Comparison of ENCODE assay signal across 8 cellular contexts in genomic region chr11:17351510-17352176, GRCh38. TPM values are rescaled to one million over a fixed set of nuclear protein-coding genes. Genes with fewer than 3 reads are reported as not detected.
DNase-seq lines count a peak whose midpoint lies in the region; ATAC-seq and TF ChIP-seq lines count a peak whose summit lies in the region.

TSS of gene NCR3LG1 (plus strand) at chr11:17351800. CDS start at chr11:17351970, 170 bp downstream.

- H4K8ac ChIP-seq in trophoblast cell (ENCODE audit: low read depth, low read length): no peak within 1 kb of the TSS

- no peak within 1 kb of the TSS for H2AK5ac ChIP-seq in trophoblast cell (ENCODE audit: low read length)

- DNase-seq in Calu3: peak; percentile 43
- peak; percentile 36 for DNase-seq in HuH-7 (ENCODE audit: low spot score)
- peak; percentile 30 to 62 (median 48) for DNase-seq in T-helper 1 cell
- DNase-seq in adrenal gland: peak; percentile 52 to 77 (median 65)
- peak; percentile 77 for DNase-seq in left cardiac atrium
- DNase-seq in trophoblast cell: peak; percentile 76 to 78
- peak; percentile 15 to 31 for DNase-seq in tibial nerve (ENCODE audit: low spot score in 2 of 2)

- H3K27me3 ChIP-seq in adrenal gland: no peaks in the 10 kb centered on the region
- H3K27me3 ChIP-seq in trophoblast cell (ENCODE audit: insufficient read depth, low read length): peaks cover 25% of the 10 kb centered on the region
- no peaks in the 10 kb centered on the region for H3K27me3 ChIP-seq in tibial nerve

- CTCF ChIA-PET in Calu3 (lab: Charles Lee): interaction anchor here (0.6 to 3.1 kb wide), 5 partner anchors 10 to 1883 kb away, joined by 3 to 19 read pairs (median 3); no protein-coding TSS in a partner anchor

- peak within 1 kb of the TSS; percentile 70 for H3K4me3 Mint-ChIP-seq in Calu3 (ENCODE audit: low read depth, unreplicated experiment)

- intact Hi-C loops in Calu3 (cut with micrococcal nuclease; ENCODE audit: unreplicated experiment): loop anchor here (5.0 kb wide), 1 partner anchor 119 kb away; no protein-coding TSS in a partner anchor
- intact Hi-C loops in adrenal gland (cut with DNase I): loop anchor here in 1 of 2 donors (10.0 kb wide), 1 partner anchor 127 kb away; no protein-coding TSS in a partner anchor
- intact Hi-C loops in left cardiac atrium (cut with DNase I): no loop called here

- H2BK120ac ChIP-seq in trophoblast cell (ENCODE audit: insufficient read depth, low read length, poor library complexity): no peak within 1 kb of the TSS

- no peak within 1 kb of the TSS for H3K14ac ChIP-seq in trophoblast cell (ENCODE audit: low read length)

- peak within 1 kb of the TSS; percentile 1 for H3K27ac Mint-ChIP-seq in Calu3 (ENCODE audit: unreplicated experiment)

- H3K9ac ChIP-seq in trophoblast cell (ENCODE audit: low read length): no peak within 1 kb of the TSS

- no peak within 1 kb of the TSS for H3K4ac ChIP-seq in trophoblast cell (ENCODE audit: low read depth, low read length)

- BruUV-seq in Calu3 (replicated peaks; lab: Mats Ljungman, UMichigan): no TSS peak

- peaks cover 2% of the 10 kb centered on the region for H3K79me2 ChIP-seq in trophoblast cell (ENCODE audit: control insufficient read depth, insufficient read depth, low read length, poor library complexity)

- H3K18ac ChIP-seq in trophoblast cell (ENCODE audit: low read length): no peak within 1 kb of the TSS

- H3K9me3 ChIP-seq in adrenal gland (replicated peaks in 1 of 3) (no peaks in the 10 kb centered on the region), trophoblast cell (ENCODE audit: insufficient read depth, low read depth, low read length) (no peaks in the 10 kb centered on the region), tibial nerve (no peaks in the 10 kb centered on the region)

- H3K36me3 Mint-ChIP-seq in Calu3 (ENCODE audit: insufficient read depth, unreplicated experiment): peaks cover 33% of the 10 kb centered on the region

- H2BK12ac ChIP-seq in trophoblast cell (ENCODE audit: low read length): no peak within 1 kb of the TSS

- peaks cover 12% of the 10 kb centered on the region for H3K4me1 Mint-ChIP-seq in Calu3 (ENCODE audit: low read depth, unreplicated experiment)

- no peaks in the 10 kb centered on the region for H3K9me3 Mint-ChIP-seq in Calu3 (ENCODE audit: low read depth, unreplicated experiment)

- H3K23ac ChIP-seq in trophoblast cell (ENCODE audit: low read length): no peak within 1 kb of the TSS

- TF ChIP-seq CTCF in Calu3 (IDR thresholded peaks at IDR 0.05; ENCODE audit: unreplicated experiment) (no peak), adrenal gland (IDR thresholded peaks at IDR 0.05) (no peak), tibial nerve (IDR thresholded peaks at IDR 0.05) (no peak)

- peak within 1 kb of the TSS; percentile 74 for H3K4me2 ChIP-seq in trophoblast cell (ENCODE audit: low read length)

- H3K4me1 ChIP-seq in adrenal gland (replicated peaks in 1 of 2) (peaks cover 8 to 20% of the 10 kb centered on the region in 2 donors), trophoblast cell (ENCODE audit: control insufficient read depth in 1 of 2, insufficient read depth in 2 of 2, low read length in 2 of 2) (peaks cover 5 to 9% of the 10 kb centered on the region in 2 experiments), tibial nerve (peaks cover 0 to 27% (median 12%) of the 10 kb centered on the region in 4 donors)

- TF ChIP-seq POLR2A in adrenal gland (IDR thresholded peaks at IDR 0.05) (peak in 1 of 2 donors; percentile 19), tibial nerve (IDR thresholded peaks at IDR 0.05) (peak in 1 of 2 donors; percentile 5)

- H2BK5ac ChIP-seq in trophoblast cell (ENCODE audit: low read depth, low read length, poor library complexity): no peak within 1 kb of the TSS

- TF ChIP-seq EP300 in tibial nerve (IDR thresholded peaks at IDR 0.05): peak in 1 of 2 donors; percentile 27

- H4K91ac ChIP-seq in trophoblast cell (ENCODE audit: low read depth, low read length): no peak within 1 kb of the TSS

- ATAC-seq in left cardiac atrium (peak; percentile 61 to 72), GM18868 (IDR thresholded peaks at IDR 0.05; ENCODE audit: unreplicated experiment) (no peak)

- no peaks in the 10 kb centered on the region for H3K27me3 Mint-ChIP-seq in Calu3 (ENCODE audit: unreplicated experiment)

- no peak within 1 kb of the TSS for H4K12ac ChIP-seq in trophoblast cell (ENCODE audit: low read depth, low read length)

- 1% methylated on average over 28 to 61 of the region's 61 CpGs for WGBS in adrenal gland, 4 donors
- no CpG with 5 or more reads among the region's 61 CpGs for WGBS in trophoblast cell (ENCODE audit: extremely low coverage, insufficient coverage, insufficient read length)
- WGBS in tibial nerve, 2 donors: 2 to 4% methylated on average over 35 to 43 of the region's 61 CpGs

- H3K36me3 ChIP-seq in adrenal gland (replicated peaks in 1 of 2): no peaks in the 10 kb centered on the region
- no peaks in the 10 kb centered on the region for H3K36me3 ChIP-seq in trophoblast cell (ENCODE audit: control insufficient read depth in 1 of 2, insufficient read depth in 2 of 2, low read length in 2 of 2)
- H3K36me3 ChIP-seq in tibial nerve: no peaks in the 10 kb centered on the region

- H3K4me3 ChIP-seq in adrenal gland: peak within 1 kb of the TSS in 2 of 4 donors; percentile 45 to 55
- no peak within 1 kb of the TSS for H3K4me3 ChIP-seq in trophoblast cell (ENCODE audit: low read depth, low read length)
- peak within 1 kb of the TSS; percentile 45 to 79 (median 60) for H3K4me3 ChIP-seq in tibial nerve

- H3K79me1 ChIP-seq in trophoblast cell (ENCODE audit: low read length): peaks cover 5% of the 10 kb centered on the region

- H3K27ac ChIP-seq in adrenal gland: peak within 1 kb of the TSS in 3 of 5 donors; percentile 28 to 84 (median 61)
- H3K27ac ChIP-seq in trophoblast cell (ENCODE audit: low read depth, low read length): no peak within 1 kb of the TSS
- peak within 1 kb of the TSS in 3 of 4 donors; percentile 6 to 84 (median 22) for H3K27ac ChIP-seq in tibial nerve

- peak within 1 kb of the TSS; percentile 89 for H2AFZ ChIP-seq in trophoblast cell (ENCODE audit: insufficient read depth, low read length, poor library complexity)

RNA-seq across cellular contexts. Expression of gene NCR3LG1, which starts in this region (rescaled TPM):
- total RNA-seq in Calu3 (2022) (3.1 and 5.3 TPM in 2 replicates), adrenal gland (1 to 10 TPM in 7 of 8 donors, under 1 TPM in 1; 0.76 to 7.3 (median 1.4) TPM), left cardiac atrium (1 to 10 TPM; 1.9 to 4.2 TPM), tibial nerve (1 to 10 TPM; 1.0 to 2.2 (median 2.0) TPM)
- 1 to 10 TPM in 1 of 3 donors, under 1 TPM in 2; 0.13 to 3.6 (median 0.32) TPM for polyA plus RNA-seq in adrenal gland
- polyA plus RNA-seq in trophoblast cell (2013): 0.47 and 0.55 TPM in 2 replicates

Comparison
In these comparisons a context has a peak if more than half of its experiments do, and no peak if none do; other contexts are left out.
1. DNase-seq: peak in every context shown above with its lines; median percentile 77 in left cardiac atrium; 77 in trophoblast cell; 65 in adrenal gland; 48 in T-helper 1 cell; 43 in Calu3; 36 in HuH-7; 23 in tibial nerve.